17 cellular contexts compared by ENCODE assay signal in genomic region chr11:130829801-130830562, GRCh38.
DNase-seq lines count a peak whose midpoint lies in the region; ATAC-seq, FAIRE-seq and TF ChIP-seq lines count a peak whose summit lies in the region.
"Had no signal": no experiment of that assay in that cellular context is flagged by ENCODE, and none has a peak within 500 bp of the region (broad histone marks: within the 10 kb centered on the region; RNA-seq: fewer than 3 reads in every experiment).

No MANE protein-coding gene starts in this region.

- H4K20me1 ChIP-seq in MM.1S (ENCODE audit: insufficient read depth, low read length) = no peaks in the 10 kb centered on the region

- no peaks in the 10 kb centered on the region for H3K79me2 ChIP-seq in MM.1S (ENCODE audit: low read length)

- H3K36me3 Mint-ChIP-seq in glutamatergic neuron (ENCODE audit: unreplicated experiment) = no peaks in the 10 kb centered on the region
- H3K36me3 Mint-ChIP-seq: activated naive CD4-positive, alpha-beta T cell treated with anti-CD3 and anti-CD28 coated beads, Interleukin-2, amount 50 U/mL, for 24 hours; stimulated activated memory B cell treated with anti-CD40 and anti-IgM and Interleukin-4, amounts not matched to agents 10 μg/mL and 1 μg/mL and 100 μg/mL, for 72 hours; T-cell had no signal

- WGBS in esophagus muscularis mucosa = 56% methylated on average over 12 of the region's 12 CpGs

- ATAC-seq in left lung (peak; percentile 49), GM19023 (IDR thresholded peaks at IDR 0.05; ENCODE audit: unreplicated experiment) (no peak), HG02798 (IDR thresholded peaks at IDR 0.05; ENCODE audit: poor library complexity, unreplicated experiment) (no peak)
- ATAC-seq: stimulated activated memory B cell treated with anti-CD40 and anti-IgM and Interleukin-4, amounts not matched to agents 10 μg/mL and 1 μg/mL and 100 μg/mL, for 72 hours; T-cell had no signal

- H3K27me3 ChIP-seq in MM.1S (replicated peaks; ENCODE audit: insufficient read depth, low read length) (no peaks in the 10 kb centered on the region), esophagus muscularis mucosa (no peaks in the 10 kb centered on the region), left lung (no peaks in the 10 kb centered on the region), skeletal muscle tissue (ENCODE audit: control insufficient read depth in 3 of 3, insufficient read depth in 3 of 3, low read length in 3 of 3) (no peaks in the 10 kb centered on the region)

- TF ChIP-seq CTCF in MM.1S (IDR thresholded peaks at IDR 0.05; ENCODE audit: low read length) = no peak
- TF ChIP-seq CTCF in esophagus muscularis mucosa (IDR thresholded peaks at IDR 0.05) = no peak
- TF ChIP-seq CTCF in left lung (IDR thresholded peaks at IDR 0.05) = no peak
- no peak for TF ChIP-seq CTCF in glutamatergic neuron (IDR thresholded peaks at IDR 0.05; ENCODE audit: partially characterized antibody, unreplicated experiment)

- H3K9me3 ChIP-seq in MM.1S (replicated peaks; ENCODE audit: insufficient read depth, low read length) = no peaks in the 10 kb centered on the region
- no peaks in the 10 kb centered on the region for H3K9me3 ChIP-seq in esophagus muscularis mucosa
- no peaks in the 10 kb centered on the region for H3K9me3 ChIP-seq in left lung
- no peaks in the 10 kb centered on the region for H3K9me3 ChIP-seq in skeletal muscle tissue (ENCODE audit: control insufficient read depth in 3 of 3, low read length in 3 of 3)

- intact Hi-C loops in esophagus muscularis mucosa (cut with DNase I) (no loop called here), left lung (cut with DNase I) (no loop called here)

- H3K27ac ChIP-seq in MM.1S (ENCODE audit: low read length) (peak overlapping the region; percentile 94; the same call in 1 of the 2 replicates), esophagus muscularis mucosa (replicated peaks in 1 of 4) (peak overlapping the region; percentile 39 to 66 (median 59)), left lung (no peak overlapping the region), skeletal muscle tissue (ENCODE audit: low read depth, low read length) (peak overlapping the region; percentile 36)

- peaks cover 4% of the 10 kb centered on the region for H3K27me3 Mint-ChIP-seq in glutamatergic neuron (ENCODE audit: unreplicated experiment)

- DNase-seq in MM.1S (no peak), esophagus muscularis mucosa (ENCODE audit: extremely low spot score) (no peak), left lung (peak in 1 of 2 donors; percentile 47), GM12892 (ENCODE audit: insufficient read length) (no peak), glutamatergic neuron (no peak)
- DNase-seq: activated CD4-positive, CD25-positive, alpha-beta regulatory T cell treated with anti-CD3 and anti-CD28 coated beads, Interleukin-2, amount 50 U/mL, for 72 hours; DMS153; NCI-H146; T-cell had no signal

- H2AFZ ChIP-seq in MM.1S (ENCODE audit: low read length) = no peak overlapping the region

- H3K4me2 ChIP-seq in MM.1S (ENCODE audit: low read depth, low read length) = no peak overlapping the region

- H3K4me1 ChIP-seq in MM.1S (ENCODE audit: low read length) (peaks cover 73% of the 10 kb centered on the region), esophagus muscularis mucosa (peaks cover 31 to 51% (median 50%) of the 10 kb centered on the region in 4 donors), left lung (peaks cover 0 to 3% of the 10 kb centered on the region in 2 donors), skeletal muscle tissue (ENCODE audit: control insufficient read depth in 3 of 3, insufficient read depth in 3 of 3, low read length in 3 of 3) (peaks cover 41 to 51% (median 46%) of the 10 kb centered on the region in 3 donors)

- H3K4me3 ChIP-seq in MM.1S (ENCODE audit: low read length) (no peak overlapping the region), esophagus muscularis mucosa (no peak overlapping the region), left lung (no peak overlapping the region), skeletal muscle tissue (ENCODE audit: low read length in 3 of 3) (peak overlapping the region in 2 of 3 donors; percentile 19 to 29)

- TF ChIP-seq EP300 in esophagus muscularis mucosa (IDR thresholded peaks at IDR 0.05) = no peak

- peaks cover 16% of the 10 kb centered on the region for H3K4me1 Mint-ChIP-seq in glutamatergic neuron (ENCODE audit: low read depth, unreplicated experiment)
- H3K4me1 Mint-ChIP-seq: activated naive CD4-positive, alpha-beta T cell treated with anti-CD3 and anti-CD28 coated beads, Interleukin-2, amount 50 U/mL, for 24 hours; stimulated activated memory B cell treated with anti-CD40 and anti-IgM and Interleukin-4, amounts not matched to agents 10 μg/mL and 1 μg/mL and 100 μg/mL, for 72 hours; T-cell had no signal

- peaks cover 46% of the 10 kb centered on the region for H3F3A ChIP-seq in MM.1S (ENCODE audit: insufficient read depth, low read length)

- H3K9ac ChIP-seq in MM.1S (ENCODE audit: low read length) (no peak overlapping the region), skeletal muscle tissue (ENCODE audit: low read depth in 1 of 3, low read length in 3 of 3) (peak overlapping the region in 1 of 3 donors; percentile 69)

- no peak overlapping the region for H3K27ac Mint-ChIP-seq in glutamatergic neuron (ENCODE audit: unreplicated experiment)
- H3K27ac Mint-ChIP-seq: activated naive CD4-positive, alpha-beta T cell treated with anti-CD3 and anti-CD28 coated beads, Interleukin-2, amount 50 U/mL, for 24 hours; IgD-negative memory B cell; stimulated activated memory B cell treated with anti-CD40 and anti-IgM and Interleukin-4, amounts not matched to agents 10 μg/mL and 1 μg/mL and 100 μg/mL, for 72 hours; T-cell had no signal

- no peaks in the 10 kb centered on the region for H3K9me2 ChIP-seq in MM.1S (replicated peaks; ENCODE audit: insufficient read depth, low read length)

- H3K36me3 ChIP-seq in MM.1S (replicated peaks; ENCODE audit: insufficient read depth, low read length) (no peaks in the 10 kb centered on the region), esophagus muscularis mucosa (no peaks in the 10 kb centered on the region), left lung (no peaks in the 10 kb centered on the region), skeletal muscle tissue (ENCODE audit: control insufficient read depth in 3 of 3, insufficient read depth in 3 of 3, low read length in 3 of 3) (no peaks in the 10 kb centered on the region)

- peaks cover 4% of the 10 kb centered on the region for H3K9me3 Mint-ChIP-seq in glutamatergic neuron (ENCODE audit: unreplicated experiment)
- H3K9me3 Mint-ChIP-seq: activated naive CD4-positive, alpha-beta T cell treated with anti-CD3 and anti-CD28 coated beads, Interleukin-2, amount 50 U/mL, for 24 hours; stimulated activated memory B cell treated with anti-CD40 and anti-IgM and Interleukin-4, amounts not matched to agents 10 μg/mL and 1 μg/mL and 100 μg/mL, for 72 hours; T-cell had no signal

- FAIRE-seq in GM12892 (lab: Jason Lieb, UNC) = no peak
- FAIRE-seq: endometrium, H54 had no signal

- TF ChIP-seq POLR2A in esophagus muscularis mucosa (IDR thresholded peaks at IDR 0.05; ENCODE audit: low read depth) = no peak
- no peak for TF ChIP-seq POLR2A in GM12892 (IDR thresholded peaks at IDR 0.05; ENCODE audit: low read depth, low read length)

- H3K4me3 Mint-ChIP-seq in glutamatergic neuron (ENCODE audit: unreplicated experiment) = no peak overlapping the region
- H3K4me3 Mint-ChIP-seq: activated naive CD4-positive, alpha-beta T cell treated with anti-CD3 and anti-CD28 coated beads, Interleukin-2, amount 50 U/mL, for 24 hours; stimulated activated memory B cell treated with anti-CD40 and anti-IgM and Interleukin-4, amounts not matched to agents 10 μg/mL and 1 μg/mL and 100 μg/mL, for 72 hours; T-cell had no signal

Comparison
In these comparisons a context has a peak if more than half of its experiments do, and no peak if none do; other contexts are left out.
1. H3K27ac ChIP-seq: peak in MM.1S (single experiment), esophagus muscularis mucosa (4 of 4) and skeletal muscle tissue (single experiment); none in left lung (0 of 2).
2. H3K4me3 ChIP-seq: peak in skeletal muscle tissue (2 of 3); none in MM.1S (single experiment), esophagus muscularis mucosa (0 of 4) and left lung (0 of 2).